Comparison of ENCODE assay signal across 1 cellular context in the genomic region with DNA sequence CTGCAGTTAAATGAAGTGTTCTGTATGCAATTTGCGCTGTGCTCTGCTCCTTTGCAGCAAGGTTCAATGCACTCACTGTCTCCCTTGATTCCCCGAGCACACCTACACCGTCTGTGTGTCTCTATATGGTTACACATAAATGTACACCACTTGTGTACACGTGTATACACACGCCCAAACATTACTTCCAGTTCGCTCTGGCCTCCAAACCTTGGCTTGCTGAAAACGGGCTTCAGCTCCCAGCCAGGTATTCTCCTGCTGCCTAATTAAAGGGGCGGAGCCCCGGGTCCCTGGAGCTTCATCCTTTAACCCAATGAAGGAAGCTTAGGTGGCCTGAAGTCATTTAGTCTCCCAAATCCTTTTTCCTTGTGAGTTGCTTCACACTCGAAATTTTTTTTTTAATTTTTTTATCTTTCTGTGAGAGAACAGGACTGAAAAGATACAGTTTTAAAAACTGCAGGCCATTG.
TF ChIP-seq lines count a peak whose summit lies in the region.

No MANE protein-coding gene starts in this region.

TF ChIP-seq in SK-N-SH treated with all-trans-retinoic acid at 6 μM for 48 hours, 23 proteins besides CTCF, POLR2A, EP300 and RAD21 (continued from another document):
- TF ChIP-seq, protein P1, sequence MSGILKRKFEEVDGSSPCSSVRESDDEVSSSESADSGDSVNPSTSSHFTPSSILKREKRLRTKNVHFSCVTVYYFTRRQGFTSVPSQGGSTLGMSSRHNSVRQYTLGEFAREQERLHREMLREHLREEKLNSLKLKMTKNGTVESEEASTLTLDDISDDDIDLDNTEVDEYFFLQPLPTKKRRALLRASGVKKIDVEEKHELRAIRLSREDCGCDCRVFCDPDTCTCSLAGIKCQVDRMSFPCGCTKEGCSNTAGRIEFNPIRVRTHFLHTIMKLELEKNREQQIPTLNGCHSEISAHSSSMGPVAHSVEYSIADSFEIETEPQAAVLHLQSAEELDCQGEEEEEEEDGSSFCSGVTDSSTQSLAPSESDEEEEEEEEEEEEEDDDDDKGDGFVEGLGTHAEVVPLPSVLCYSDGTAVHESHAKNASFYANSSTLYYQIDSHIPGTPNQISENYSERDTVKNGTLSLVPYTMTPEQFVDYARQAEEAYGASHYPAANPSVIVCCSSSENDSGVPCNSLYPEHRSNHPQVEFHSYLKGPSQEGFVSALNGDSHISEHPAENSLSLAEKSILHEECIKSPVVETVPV (CRISPR knock-in tag; IDR thresholded peaks at IDR 0.05), result no peak
- TF ChIP-seq ZC3H10 (CRISPR knock-in tag; IDR thresholded peaks at IDR 0.05), result no peak
- no peak for TF ChIP-seq ISL1 (CRISPR knock-in tag; IDR thresholded peaks at IDR 0.05)
- no peak for TF ChIP-seq ZFP30 (CRISPR knock-in tag; IDR thresholded peaks at IDR 0.05)
- TF ChIP-seq ZNF8 (CRISPR knock-in tag; IDR thresholded peaks at IDR 0.05), result no peak
- no peak for TF ChIP-seq RARB (CRISPR knock-in tag; IDR thresholded peaks at IDR 0.05)
- no peak for TF ChIP-seq ESRRG (CRISPR knock-in tag; IDR thresholded peaks at IDR 0.05)
- no peak for TF ChIP-seq ARNTL (CRISPR knock-in tag; IDR thresholded peaks at IDR 0.05; ENCODE audit: borderline replicate concordance, low read depth)
